In the genomic region with DNA sequence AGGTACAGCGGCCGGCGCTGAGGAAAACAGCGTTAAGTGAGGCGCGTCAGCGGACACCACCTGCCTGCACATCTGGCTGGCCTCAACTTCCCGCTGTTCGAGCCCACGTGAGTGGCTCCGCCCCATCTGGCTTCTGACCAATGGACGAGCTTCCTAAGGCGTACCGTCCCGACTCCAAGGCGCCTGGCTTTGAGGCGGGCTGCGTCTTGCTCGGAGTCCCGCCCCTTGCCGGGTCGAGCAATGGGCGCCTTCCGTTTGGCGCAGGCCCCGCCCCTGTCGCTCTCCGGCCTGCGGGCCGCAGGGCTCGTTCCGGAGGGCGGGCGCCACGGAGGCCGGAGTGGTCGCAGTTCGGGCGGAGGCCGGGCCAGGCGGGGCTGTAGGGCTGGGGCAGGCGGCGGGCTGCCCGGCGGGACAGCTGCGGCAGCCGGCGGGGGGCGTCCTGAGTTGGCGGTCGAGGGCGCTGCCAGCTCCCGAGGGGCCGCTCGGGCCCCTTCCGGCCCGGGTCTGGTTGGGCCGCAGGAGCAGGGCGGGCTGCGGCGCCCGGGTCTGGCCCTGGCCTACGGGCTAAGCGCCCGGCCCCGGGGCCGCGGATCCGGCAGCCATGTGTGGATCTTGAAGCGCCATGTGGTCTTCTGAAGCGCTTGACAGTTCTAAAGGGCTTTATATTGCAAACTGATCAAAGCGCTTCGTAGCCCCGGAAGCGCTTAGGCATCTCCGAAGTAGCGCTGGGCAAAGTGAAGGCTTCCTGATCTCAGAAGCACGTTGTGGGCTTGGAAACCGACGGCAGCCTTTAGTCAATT, we compare ENCODE assay signal across 8 cellular contexts. TPM values are rescaled to one million over a fixed set of nuclear protein-coding genes. Genes with fewer than 3 reads are reported as not detected.
DNase-seq lines count a peak whose midpoint lies in the region; ATAC-seq, FAIRE-seq and TF ChIP-seq lines count a peak whose summit lies in the region.

A gene with protein sequence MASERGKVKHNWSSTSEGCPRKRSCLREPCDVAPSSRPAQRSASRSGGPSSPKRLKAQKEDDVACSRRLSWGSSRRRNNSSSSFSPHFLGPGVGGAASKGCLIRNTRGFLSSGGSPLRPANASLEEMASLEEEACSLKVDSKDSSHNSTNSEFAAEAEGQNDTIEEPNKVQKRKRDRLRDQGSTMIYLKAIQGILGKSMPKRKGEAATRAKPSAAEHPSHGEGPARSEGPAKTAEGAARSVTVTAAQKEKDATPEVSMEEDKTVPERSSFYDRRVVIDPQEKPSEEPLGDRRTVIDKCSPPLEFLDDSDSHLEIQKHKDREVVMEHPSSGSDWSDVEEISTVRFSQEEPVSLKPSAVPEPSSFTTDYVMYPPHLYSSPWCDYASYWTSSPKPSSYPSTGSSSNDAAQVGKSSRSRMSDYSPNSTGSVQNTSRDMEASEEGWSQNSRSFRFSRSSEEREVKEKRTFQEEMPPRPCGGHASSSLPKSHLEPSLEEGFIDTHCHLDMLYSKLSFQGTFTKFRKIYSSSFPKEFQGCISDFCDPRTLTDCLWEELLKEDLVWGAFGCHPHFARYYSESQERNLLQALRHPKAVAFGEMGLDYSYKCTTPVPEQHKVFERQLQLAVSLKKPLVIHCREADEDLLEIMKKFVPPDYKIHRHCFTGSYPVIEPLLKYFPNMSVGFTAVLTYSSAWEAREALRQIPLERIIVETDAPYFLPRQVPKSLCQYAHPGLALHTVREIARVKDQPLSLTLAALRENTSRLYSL (plus strand): TSS at position 276 of the 800 bp plus-strand sequence. CDS start 742 bp downstream, outside the sequence.

- H3K27ac ChIP-seq in WERI-Rb-1 (peak within 1 kb of the TSS; percentile 78), mammary epithelial cell (ENCODE audit: insufficient read depth, low read depth, low read length) (peak within 1 kb of the TSS; percentile 45), small intestine (ENCODE audit: low read depth in 1 of 2, low read length in 1 of 2) (peak within 1 kb of the TSS; percentile 74 to 80)

- TSS peak; percentile 28 for BruUV-seq in mammary epithelial cell (replicated peaks; lab: Mats Ljungman, UMichigan)

- TF ChIP-seq CTCF in WERI-Rb-1 (IDR thresholded peaks at IDR 0.05; ENCODE audit: low read depth, low read length) (no peak), mammary epithelial cell (conservative IDR thresholded peaks at IDR 0.05 in 1 of 2, IDR thresholded peaks at IDR 0.05 in 1 of 2; ENCODE audit: extremely low read depth in 1 of 2, insufficient read depth in 1 of 2, low read depth in 1 of 2, low read length in 2 of 2) (no peak)

- ATAC-seq in HG03175 (IDR thresholded peaks at IDR 0.05; ENCODE audit: unreplicated experiment) = peak; percentile 94

- WGBS in mammary epithelial cell (ENCODE audit: low coverage, missing lambda C conversion rate) = 3% methylated on average over 17 of the region's 80 CpGs
- WGBS in small intestine, 3 donors = 0% methylated on average over 63 to 80 of the region's 80 CpGs

- TF ChIP-seq POLR2A in GM18951 (IDR thresholded peaks at IDR 0.05; ENCODE audit: extremely low read depth, insufficient read depth, insufficient read length) = peak; percentile 95

- peak within 1 kb of the TSS; percentile 97 for H3K4me3 ChIP-seq in WERI-Rb-1 (ENCODE audit: low read depth, low read length)
- peak within 1 kb of the TSS; percentile 64 to 94 (median 81) for H3K4me3 ChIP-seq in mammary epithelial cell (replicated peaks in 1 of 3; ENCODE audit: insufficient read depth in 1 of 3, low read depth in 2 of 3, low read length in 3 of 3)
- peak within 1 kb of the TSS; percentile 69 to 75 for H3K4me3 ChIP-seq in small intestine (ENCODE audit: low read depth in 1 of 2, low read length in 2 of 2)

- FAIRE-seq in small intestine (lab: Jason Lieb, UNC) = no peak

- in situ Hi-C loops in GM18951 (cut with MboI; ENCODE audit: low sequenced_read_pairs, unreplicated experiment) = no loop called here
- in situ Hi-C loops in mammary epithelial cell (cut with MboI; ENCODE audit: low sequenced_read_pairs in 2 of 2) = no loop called here

- dilution Hi-C loops in mammary epithelial cell (cut with HindIII; ENCODE audit: low sequenced_read_pairs) = loop anchor here (5.0 to 10.0 kb wide), 4 partner anchors 56 to 574 kb away; a partner anchor contains a TSS

- H3K9me3 ChIP-seq in WERI-Rb-1 (ENCODE audit: severe bottlenecking) = peaks cover 7% of the 10 kb centered on the region
- peaks cover 13% of the 10 kb centered on the region for H3K9me3 ChIP-seq in mammary epithelial cell (replicated peaks; ENCODE audit: insufficient read depth, low read length)
- no peaks in the 10 kb centered on the region for H3K9me3 ChIP-seq in small intestine (ENCODE audit: control insufficient read depth, low read depth)

- peak within 1 kb of the TSS; percentile 82 for H2AFZ ChIP-seq in mammary epithelial cell (ENCODE audit: low read depth, low read length)

- CTCF ChIA-PET in mammary epithelial cell (lab: Charles Lee; ENCODE audit: low non-redundant PET) = interaction anchor here (0.6 kb wide), 1 partner anchor 303 kb away, joined by 3 read pairs; no protein-coding TSS in a partner anchor

- no peaks in the 10 kb centered on the region for H4K20me1 ChIP-seq in mammary epithelial cell (ENCODE audit: insufficient read depth, low read length)

- H3K4me1 ChIP-seq in mammary epithelial cell (ENCODE audit: insufficient read depth, low read length) (peaks cover 14% of the 10 kb centered on the region), small intestine (ENCODE audit: control insufficient read depth in 2 of 2, insufficient read depth in 1 of 2, low read depth in 1 of 2, low read length in 1 of 2) (peaks cover 0 to 11% of the 10 kb centered on the region in 2 donors)

- H3K36me3 ChIP-seq in WERI-Rb-1 (peaks cover 32% of the 10 kb centered on the region), mammary epithelial cell (ENCODE audit: insufficient read depth, low read length) (peaks cover 3% of the 10 kb centered on the region), small intestine (ENCODE audit: control insufficient read depth in 2 of 2, insufficient read depth in 2 of 2, low read length in 2 of 2) (peaks cover 3 to 4% of the 10 kb centered on the region in 2 donors)

- H3K27me3 ChIP-seq in WERI-Rb-1 (ENCODE audit: insufficient read depth, low read depth, severe bottlenecking) (no peaks in the 10 kb centered on the region), mammary epithelial cell (ENCODE audit: insufficient read depth, low read length) (no peaks in the 10 kb centered on the region), small intestine (ENCODE audit: control insufficient read depth in 2 of 2, insufficient read depth in 2 of 2, low read length in 2 of 2) (no peaks in the 10 kb centered on the region)

- H3K79me2 ChIP-seq in mammary epithelial cell (ENCODE audit: insufficient read depth, low read length) = peaks cover 42% of the 10 kb centered on the region

- H3K9ac ChIP-seq in mammary epithelial cell (ENCODE audit: insufficient read depth, low read length) = peak within 1 kb of the TSS; percentile 64

- DNase-seq in AG08396 (ENCODE audit: low spot score) (peak; percentile 99), NCI-H2227 treated with DMSO at 0.1 percent for 48 hours (lab: John Stamatoyannopoulos, UW) (peak; percentile 84), WERI-Rb-1 (peak; percentile 94), mammary epithelial cell (peak; percentile 96), iPS-NIHi11 (ENCODE audit: low spot score) (peak; percentile 100), small intestine (peak; percentile 99)

- H3K4me2 ChIP-seq in mammary epithelial cell (ENCODE audit: insufficient read depth, low read depth, low read length) = peak within 1 kb of the TSS; percentile 95

- intact Hi-C loops in mammary epithelial cell (cut with micrococcal nuclease) = loop anchor here (2.0 to 5.0 kb wide), 2 partner anchors 56 to 106 kb away; a partner anchor contains a TSS

RNA-seq across cellular contexts. Expression of the gene that starts here (rescaled TPM):
- total RNA-seq in mammary epithelial cell = 10 to 100 TPM; 16.7 to 28.7 TPM
- polyA plus RNA-seq in mammary epithelial cell = 18.8 TPM
- 51.1 TPM for polyA minus RNA-seq in mammary epithelial cell
- 10 to 100 TPM; 13.8 to 19.5 (median 15.2) TPM for polyA plus RNA-seq in small intestine

Comparison
In these comparisons a context has a peak if more than half of its experiments do, and no peak if none do; other contexts are left out.
1. Peak in every context shown above with its lines: DNase-seq, ATAC-seq, H3K4me3 ChIP-seq and H3K27ac ChIP-seq.